ENCODE assay signal across 8 cellular contexts in the genomic region with DNA sequence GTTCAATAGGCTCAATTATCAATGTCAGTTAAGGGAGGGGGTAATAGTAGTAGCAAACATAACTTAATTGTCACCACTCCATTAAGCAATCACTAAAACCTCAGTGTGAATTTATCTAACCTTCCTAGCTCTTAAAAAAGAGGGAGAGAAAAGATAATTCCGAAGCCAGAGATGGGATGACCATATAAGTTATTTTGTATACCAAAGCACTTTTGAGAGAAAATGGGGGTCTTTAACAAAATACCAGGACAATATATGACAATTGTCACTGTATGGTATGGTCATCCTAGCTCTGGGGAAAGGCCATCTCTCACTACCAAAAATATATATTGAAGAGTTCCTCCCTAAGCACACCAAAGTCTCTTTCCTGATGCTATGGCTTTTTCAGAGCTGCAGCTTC. TPM values are rescaled to one million over a fixed set of nuclear protein-coding genes. Genes with fewer than 3 reads are reported as not detected.
"Had no signal": no experiment of that assay in that cellular context is flagged by ENCODE, and none has a peak within 500 bp of the region (broad histone marks: within the 10 kb centered on the region; RNA-seq: fewer than 3 reads in every experiment).

No MANE protein-coding gene starts in this region.

- ATAC-seq: GM12878 had no signal

- H3K4me3 ChIP-seq: GM12878 had no signal

- DNase-seq: GDM1, GF-D8 had no signal

- FAIRE-seq: G401.6, GM12878, GM12891, GM12892, GM18507, GM19239 had no signal

RNA-seq across cellular contexts. Expression of gene SPHKAP, which starts 55.1 kb away (rescaled TPM):
- total RNA-seq: GM12878 had no signal
